ENCODE assay signal across 1 cellular context in genomic region chr12:67593871-67594330, GRCh38.
TF ChIP-seq lines count a peak whose summit lies in the region.

No MANE protein-coding gene starts in this region.

TF ChIP-seq in GM23338, 12 proteins besides CTCF, POLR2A, EP300 and RAD21:
- TF ChIP-seq JUNB (IDR thresholded peaks at IDR 0.05; ENCODE audit: unreplicated experiment) (no peak), NANOG (IDR thresholded peaks at IDR 0.05; ENCODE audit: borderline replicate concordance) (no peak), ZNF462 (CRISPR knock-in tag; IDR thresholded peaks at IDR 0.05) (no peak), POLR2AphosphoS5 (IDR thresholded peaks at IDR 0.05; ENCODE audit: low read depth) (no peak), EZH2phosphoT487 (IDR thresholded peaks at IDR 0.05; ENCODE audit: unreplicated experiment) (no peak), STAT1 (IDR thresholded peaks at IDR 0.05; ENCODE audit: unreplicated experiment) (no peak), ZNF331 (CRISPR knock-in tag; IDR thresholded peaks at IDR 0.05; ENCODE audit: low read depth) (no peak), EZH2 (IDR thresholded peaks at IDR 0.05; ENCODE audit: low read depth, unreplicated experiment) (no peak), REST (IDR thresholded peaks at IDR 0.05; ENCODE audit: unreplicated experiment) (no peak), ZNF114 (CRISPR knock-in tag; IDR thresholded peaks at IDR 0.05) (no peak), CREB1 (CRISPR knock-in tag; IDR thresholded peaks at IDR 0.05; ENCODE audit: low read depth) (no peak), ETS1 (IDR thresholded peaks at IDR 0.05) (no peak)
TF ChIP-seq in GM23338: peak in this region for 0.
